ENCODE assay signal across 21 cellular contexts in genomic region chr1:176802316-176802715, GRCh38.
"Had no signal": no experiment of that assay in that cellular context is flagged by ENCODE, and none has a peak within 500 bp of the region (broad histone marks: within the 10 kb centered on the region; RNA-seq: fewer than 3 reads in every experiment).

No MANE protein-coding gene starts in this region.

- H3K27me3 Mint-ChIP-seq: dendritic cell treated with granulocyte-macrophage colony-stimulating factor and Interleukin-4, amounts not matched to agents 40 ng/mL and 50 ng/mL, for 4 days; progenitor cell of endocrine pancreas; stimulated activated naive B cell treated with anti-CD40 and anti-IgM and Interleukin-4, amounts not matched to agents 10 μg/mL and 1 μg/mL and 100 μg/mL, for 72 hours; T-cell had no signal

- H3K36me3 Mint-ChIP-seq: activated naive CD8-positive, alpha-beta T cell; memory B cell; naive thymus-derived CD4-positive, alpha-beta T cell; stimulated activated naive B cell treated with anti-CD40 and anti-IgM and Interleukin-4, amounts not matched to agents 10 μg/mL and 1 μg/mL and 100 μg/mL, for 72 hours; T-cell; type B pancreatic cell had no signal

- H3K4me3 Mint-ChIP-seq: activated naive CD8-positive, alpha-beta T cell; activated T-cell treated with anti-CD3 and anti-CD28 coated beads, Interleukin-2, amount 50 U/mL, for 4 hours; dendritic cell treated with granulocyte-macrophage colony-stimulating factor and Interleukin-4, amounts not matched to agents 40 ng/mL and 50 ng/mL, for 4 days; memory B cell; naive thymus-derived CD4-positive, alpha-beta T cell; stimulated activated naive B cell treated with anti-CD40 and anti-IgM and Interleukin-4, amounts not matched to agents 10 μg/mL and 1 μg/mL and 100 μg/mL, for 72 hours; T-cell; T-helper 2 cell treated with Interferon-gamma antibody and Interleukin-4, amounts not matched to agents 5 μg/mL and 100 μg/mL, for 36 hours; type B pancreatic cell had no signal

- H3K4me1 ChIP-seq: foreskin keratinocyte had no signal

- H3K9me3 Mint-ChIP-seq: activated T-cell treated with anti-CD3 and anti-CD28 coated beads, Interleukin-2, amount 50 U/mL, for 4 hours; activated T-helper 2 cell treated with anti-CD3 and anti-CD28 coated beads, Interferon-gamma antibody, Interleukin-2, Interleukin-4, amounts not matched to agents 10 μg/mL and 5 μg/mL and 100 μg/mL, durations not matched to agents 14 hours and 24 hours and 36 hours; dendritic cell treated with granulocyte-macrophage colony-stimulating factor and Interleukin-4, amounts not matched to agents 40 ng/mL and 50 ng/mL, for 4 days; memory B cell; stimulated activated naive B cell treated with anti-CD40 and anti-IgM and Interleukin-4, amounts not matched to agents 10 μg/mL and 1 μg/mL and 100 μg/mL, for 72 hours; T-cell; T-helper 2 cell treated with Interferon-gamma antibody and Interleukin-4, amounts not matched to agents 5 μg/mL and 100 μg/mL, for 36 hours; type B pancreatic cell had no signal

- H3K27ac ChIP-seq: foreskin keratinocyte, hepatocyte, thoracic aorta had no signal

- H3K4me3 ChIP-seq: hepatocyte, thoracic aorta had no signal

- H3K27ac Mint-ChIP-seq: activated naive CD8-positive, alpha-beta T cell; activated T-helper 2 cell treated with anti-CD3 and anti-CD28 coated beads, Interferon-gamma antibody, Interleukin-2, Interleukin-4, amounts not matched to agents 10 μg/mL and 5 μg/mL and 100 μg/mL, durations not matched to agents 14 hours and 24 hours and 36 hours; dendritic cell treated with granulocyte-macrophage colony-stimulating factor and Interleukin-4, amounts not matched to agents 40 ng/mL and 50 ng/mL, for 4 days; memory B cell; naive thymus-derived CD4-positive, alpha-beta T cell; progenitor cell of endocrine pancreas; stimulated activated naive B cell treated with anti-CD40 and anti-IgM and Interleukin-4, amounts not matched to agents 10 μg/mL and 1 μg/mL and 100 μg/mL, for 72 hours; T-cell; T-helper 2 cell treated with Interferon-gamma antibody and Interleukin-4, amounts not matched to agents 5 μg/mL and 100 μg/mL, for 36 hours; type B pancreatic cell had no signal

- H3K9me3 ChIP-seq: thoracic aorta had no signal

- H3K4me2 ChIP-seq: hepatocyte had no signal

- ATAC-seq: activated T-cell treated with anti-CD3 and anti-CD28 coated beads, Interleukin-2, amount 50 U/mL, for 4 hours; foreskin keratinocyte; naive thymus-derived CD4-positive, alpha-beta T cell; stimulated activated naive B cell treated with anti-CD40 and anti-IgM and Interleukin-4, amounts not matched to agents 10 μg/mL and 1 μg/mL and 100 μg/mL, for 72 hours; T-cell had no signal

- H3K79me2 ChIP-seq: hepatocyte had no signal

- DNase-seq: activated CD8-positive, alpha-beta memory T cell treated with anti-CD3 and anti-CD28 coated beads, Interleukin-2, amount 50 U/mL, for 48 hours; activated naive CD4-positive, alpha-beta T cell; activated T-cell treated with anti-CD3 and anti-CD28 coated beads, Interleukin-2, amount 50 U/mL, for 4 hours; effector CD4-positive, alpha-beta T cell; erythroblast; foreskin keratinocyte; kidney glomerular epithelial cell; naive thymus-derived CD4-positive, alpha-beta T cell; stimulated activated CD4-positive, alpha-beta T cell treated with anti-CD3 and anti-CD28 coated beads, Interleukin-2, amount 100 ng/mL, for 48 hours; stimulated activated CD8-positive, alpha-beta memory T cell treated with anti-CD3 and anti-CD28 coated beads, Interleukin-4, amount 100 ng/mL, for 48 hours; stimulated activated naive B cell treated with anti-CD40 and anti-IgM and Interleukin-4, amounts not matched to agents 10 μg/mL and 1 μg/mL and 100 μg/mL, for 72 hours; T-cell had no signal

- H3K4me1 Mint-ChIP-seq: memory B cell; naive thymus-derived CD4-positive, alpha-beta T cell; stimulated activated naive B cell treated with anti-CD40 and anti-IgM and Interleukin-4, amounts not matched to agents 10 μg/mL and 1 μg/mL and 100 μg/mL, for 72 hours; T-cell had no signal

- H3K36me3 ChIP-seq: thoracic aorta had no signal

- H3K27me3 ChIP-seq: foreskin keratinocyte, hepatocyte had no signal
